In the genomic region with DNA sequence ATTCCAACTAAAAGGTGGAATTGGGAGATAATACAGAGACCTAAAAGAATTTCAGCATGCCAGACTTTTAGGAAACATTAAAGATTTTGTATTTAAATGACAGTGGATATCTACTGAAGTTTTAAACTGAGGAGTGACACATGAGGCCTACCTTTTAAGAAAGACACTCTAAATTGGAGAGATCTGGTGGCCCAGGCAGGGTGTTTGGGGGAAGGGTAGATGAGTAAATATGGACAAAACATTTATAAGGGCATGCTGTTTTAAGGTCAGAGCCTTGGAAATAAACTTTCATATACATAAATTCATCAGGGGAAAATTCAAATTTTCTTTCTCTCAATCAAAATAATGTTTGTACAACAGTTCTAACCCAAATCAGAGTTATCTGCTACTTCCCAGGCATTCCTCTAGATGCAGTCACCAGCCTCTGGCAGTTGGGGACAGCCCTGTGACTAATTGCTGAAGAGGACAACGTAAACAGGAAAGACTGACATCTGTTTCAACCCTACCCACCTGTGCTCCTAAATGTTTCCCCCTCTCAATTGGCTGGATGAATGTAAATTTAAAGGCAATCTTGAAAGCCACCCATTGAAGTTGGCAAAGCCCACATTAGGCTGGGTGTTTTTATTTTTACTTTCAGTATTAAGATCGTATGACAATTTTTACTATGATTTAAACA, we compare ENCODE assay signal across 8 cellular contexts.
A peak's percentile ranks its signal among the peaks of the same experiment; 100 is the strongest.
DNase-seq lines count a peak whose midpoint lies in the region; ATAC-seq and TF ChIP-seq lines count a peak whose summit lies in the region.

No MANE protein-coding gene starts in this region.

- H3K4me1 ChIP-seq in OCI-LY3 (ENCODE audit: low read length) (peaks cover 15% of the 10 kb centered on the region), foreskin keratinocyte (no peaks in the 10 kb centered on the region), mucosa of descending colon (ENCODE audit: low read depth) (no peaks in the 10 kb centered on the region)

- H3K79me2 ChIP-seq in OCI-LY3 (ENCODE audit: low read length), result no peaks in the 10 kb centered on the region

- TF ChIP-seq CTCF in OCI-LY3 (IDR thresholded peaks at IDR 0.05; ENCODE audit: low read depth, low read length) (no peak), foreskin keratinocyte (conservative IDR thresholded peaks at IDR 0.05) (no peak), mucosa of descending colon (IDR thresholded peaks at IDR 0.05) (no peak)

- H3K27me3 ChIP-seq in OCI-LY3 (ENCODE audit: low read depth, low read length) (no peaks in the 10 kb centered on the region), foreskin keratinocyte (no peaks in the 10 kb centered on the region)

- intact Hi-C loops in mucosa of descending colon (cut with DNase I, micrococcal nuclease), result no loop called here

- ATAC-seq in GM18502 (IDR thresholded peaks at IDR 0.05; ENCODE audit: poor library complexity, unreplicated experiment) (peak; percentile 91), HG02623 (IDR thresholded peaks at IDR 0.05; ENCODE audit: unreplicated experiment) (peak; percentile 93), foreskin keratinocyte (peak; percentile 85), mucosa of descending colon (no peak)

- peak overlapping the region; percentile 66 for H3K4me2 ChIP-seq in OCI-LY3 (ENCODE audit: low read length)

- DNase-seq in foreskin keratinocyte, result peak; percentile 15 to 42
- no peak for DNase-seq in mucosa of descending colon
- no peak for DNase-seq in activated CD8-positive, alpha-beta memory T cell treated with anti-CD3 and anti-CD28 coated beads, Interleukin-2, amount 50 U/mL, for 48 hours
- DNase-seq in DMS153 treated with DMSO at 0.1 percent for 48 hours (lab: John Stamatoyannopoulos, UW; ENCODE audit: unreplicated experiment), result no peak
- no peak for DNase-seq in NCI-H2227 (lab: John Stamatoyannopoulos, UW; ENCODE audit: unreplicated experiment)

- H2AFZ ChIP-seq in OCI-LY3 (ENCODE audit: low read depth, low read length), result peak overlapping the region; percentile 88

- H3K27ac ChIP-seq in OCI-LY3 (ENCODE audit: low read length), result peak overlapping the region; percentile 58
- no peak overlapping the region for H3K27ac ChIP-seq in foreskin keratinocyte

- H3K4me3 ChIP-seq in OCI-LY3 (ENCODE audit: low read length), result peak overlapping the region; percentile 57
- no peak overlapping the region for H3K4me3 ChIP-seq in mucosa of descending colon

- H3K36me3 ChIP-seq in OCI-LY3 (replicated peaks; ENCODE audit: low read depth, low read length) (no peaks in the 10 kb centered on the region), mucosa of descending colon (ENCODE audit: low read depth) (no peaks in the 10 kb centered on the region)

- H4K20me1 ChIP-seq in OCI-LY3 (ENCODE audit: insufficient read depth, low read length), result no peaks in the 10 kb centered on the region

- H3K9me3 ChIP-seq in OCI-LY3 (ENCODE audit: insufficient read depth, low read length) (no peaks in the 10 kb centered on the region), mucosa of descending colon (no peaks in the 10 kb centered on the region)

- H3K9ac ChIP-seq in OCI-LY3 (ENCODE audit: low read length), result peak overlapping the region; percentile 38

Comparison
In these comparisons a context has a peak if more than half of its experiments do, and no peak if none do; other contexts are left out.
1. DNase-seq: peak in foreskin keratinocyte (2 of 2); none in mucosa of descending colon (0 of 3), activated CD8-positive, alpha-beta memory T cell treated with anti-CD3 and anti-CD28 coated beads, Interleukin-2, amount 50 U/mL, for 48 hours (single experiment), DMS153 treated with DMSO at 0.1 percent for 48 hours (single experiment) and NCI-H2227 (single experiment).